In the genomic region with DNA sequence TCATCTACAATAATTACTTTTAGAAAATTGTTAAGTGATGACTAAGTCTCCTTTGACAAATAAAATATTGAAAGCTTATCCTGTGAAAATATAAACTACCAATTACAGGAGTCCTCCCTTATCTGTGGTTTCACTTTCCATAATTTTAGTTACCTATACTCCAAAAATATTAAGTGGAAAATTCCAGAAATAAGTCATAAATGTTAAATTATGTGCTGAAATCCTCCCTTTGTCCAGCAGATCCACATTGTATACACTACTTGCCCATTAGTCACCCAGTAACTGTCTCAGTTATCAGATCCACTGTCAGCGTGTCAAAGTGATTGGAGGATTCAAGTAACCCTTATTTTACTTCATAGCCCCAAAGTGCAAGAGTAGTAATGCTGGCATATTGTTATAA, we compare ENCODE assay signal across 15 cellular contexts.
DNase-seq lines count a peak whose midpoint lies in the region; ATAC-seq and TF ChIP-seq lines count a peak whose summit lies in the region.
"Had no signal": no experiment of that assay in that cellular context is flagged by ENCODE, and none has a peak within 500 bp of the region (broad histone marks: within the 10 kb centered on the region; RNA-seq: fewer than 3 reads in every experiment).

No MANE protein-coding gene starts in this region.

- peak overlapping the region; percentile 79 for H3K4me2 ChIP-seq in PC-3 (ENCODE audit: low read length)

- peak; percentile 88 for ATAC-seq in PC-3
- ATAC-seq in left lobe of liver: no peak
- ATAC-seq in HG02870 (IDR thresholded peaks at IDR 0.05; ENCODE audit: unreplicated experiment): no peak

- H3K9me3 ChIP-seq in PC-3 (ENCODE audit: low read length) (no peaks in the 10 kb centered on the region), mesodermal cell (ENCODE audit: control insufficient read depth, low read length) (no peaks in the 10 kb centered on the region)

- intact Hi-C loops in PC-3 (cut with micrococcal nuclease): loop anchor here (1.0 to 10.0 kb wide), 3 partner anchors 33 to 833 kb away; no protein-coding TSS in a partner anchor

- DNase-seq in Daoy (ENCODE audit: low read depth): peak; percentile 17
- DNase-seq in PC-3: peak; percentile 62
- peak; percentile 31 for DNase-seq in dedifferentiated amniotic fluid mesenchymal stem cell (ENCODE audit: extremely low spot score)
- DNase-seq in superior temporal gyrus (ENCODE audit: extremely low spot score): no peak
- no peak for DNase-seq in NCI-H510A (lab: John Stamatoyannopoulos, UW)
- DNase-seq in left lobe of liver (ENCODE audit: low spot score): no peak
- DNase-seq: DMS153; effector CD4-positive, alpha-beta T cell; GOT3; NCI-H1436 treated with DMSO at 0.1 percent for 48 hours; NCI-H510A treated with DMSO at 0.1 percent for 48 hours; occipital lobe; WERI-Rb-1 had no signal

- H3K4me1 ChIP-seq in PC-3 (ENCODE audit: insufficient read depth, low read length) (peaks cover 45% of the 10 kb centered on the region), mesodermal cell (ENCODE audit: control insufficient read depth, insufficient read depth, low read length, poor library complexity, severe bottlenecking) (peaks cover 12% of the 10 kb centered on the region)

- H4K20me1 ChIP-seq in PC-3 (ENCODE audit: low read length): no peaks in the 10 kb centered on the region

- TF ChIP-seq CTCF in PC-3 (conservative IDR thresholded peaks at IDR 0.05; ENCODE audit: low read depth, low read length): no peak

- H3K9ac ChIP-seq in PC-3 (ENCODE audit: low read length): no peak overlapping the region

- no peaks in the 10 kb centered on the region for H3F3A ChIP-seq in PC-3 (ENCODE audit: low read length, unreplicated experiment)

- H3K27ac ChIP-seq in PC-3 (ENCODE audit: low read length) (peak overlapping the region; percentile 54), mesodermal cell (ENCODE audit: low read depth, low read length, severe bottlenecking) (peak overlapping the region; percentile 71)
- H3K27ac ChIP-seq: WERI-Rb-1 had no signal

- CTCF ChIA-PET in PC-3 (lab: Charles Lee): interaction anchor here (0.5 to 0.6 kb wide), 2 partner anchors 237 to 446 kb away, joined by 3 to 7 read pairs; no protein-coding TSS in a partner anchor

- POLR2A ChIA-PET in PC-3 (lab: Charles Lee; ENCODE audit: unreplicated experiment): interaction anchor here (0.7 kb wide), 1 partner anchor 37 kb away, joined by 6 read pairs; no protein-coding TSS in a partner anchor

- no peaks in the 10 kb centered on the region for H3K9me2 ChIP-seq in PC-3 (replicated peaks; ENCODE audit: low read length)

- H3K27me3 ChIP-seq in PC-3 (ENCODE audit: low read length): no peaks in the 10 kb centered on the region

- H3K79me2 ChIP-seq in PC-3 (ENCODE audit: low read length): peaks cover 30% of the 10 kb centered on the region; the same call in 1 of the 2 replicates

- H3K36me3 ChIP-seq in PC-3 (ENCODE audit: low read depth, low read length) (no peaks in the 10 kb centered on the region), mesodermal cell (ENCODE audit: control insufficient read depth, insufficient read depth, low read length) (no peaks in the 10 kb centered on the region)
- H3K36me3 ChIP-seq: WERI-Rb-1 had no signal

- no peak overlapping the region for H2AFZ ChIP-seq in PC-3 (ENCODE audit: low read length)

- H3K4me3 ChIP-seq in PC-3 (ENCODE audit: low read length) (peak overlapping the region; percentile 49), mesodermal cell (ENCODE audit: extremely low read depth, insufficient read depth, low read length, poor library complexity, severe bottlenecking) (no peak overlapping the region)

- BruUV-seq in PC-3 (replicated peaks; lab: Mats Ljungman, UMichigan): no TSS peak

- WGBS in mesodermal cell (ENCODE audit: insufficient coverage in 2 of 2), 2 experiments: no CpG with 5 or more reads among the region's 1 CpG

Comparison
In these comparisons a context has a peak if more than half of its experiments do, and no peak if none do; other contexts are left out.
1. DNase-seq: peak in Daoy (single experiment), PC-3 (single experiment) and dedifferentiated amniotic fluid mesenchymal stem cell (single experiment); none in superior temporal gyrus (single experiment), NCI-H510A (single experiment) and left lobe of liver (single experiment).